In the genomic region with DNA sequence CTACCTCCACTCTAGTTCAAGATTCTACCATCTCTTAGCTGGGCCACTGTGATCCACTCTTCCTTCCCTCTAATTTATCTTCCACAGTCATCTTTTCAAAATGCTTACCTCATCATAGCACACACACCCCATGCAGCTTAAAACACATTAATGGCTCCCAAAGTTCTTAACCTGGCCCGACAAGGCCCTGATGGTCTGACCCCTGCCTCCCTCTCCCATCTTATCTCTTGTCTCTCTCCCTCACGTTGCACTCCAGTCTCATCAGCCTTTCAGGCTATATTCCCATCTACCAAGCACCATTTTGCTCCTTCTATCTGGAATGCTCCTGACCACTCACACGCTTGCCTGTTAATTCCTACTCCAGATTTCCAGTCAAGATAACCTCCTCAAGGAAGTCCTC, we compare ENCODE assay signal across 1 cellular context.
A peak's percentile ranks its signal among the peaks of the same experiment; 100 is the strongest.
TF ChIP-seq lines count a peak whose summit lies in the region.

No MANE protein-coding gene starts in this region.

TF ChIP-seq in K562, 482 proteins besides CTCF, POLR2A, EP300 and RAD21 (continued from another document):
- TF ChIP-seq DMBX1 (CRISPR knock-in tag; IDR thresholded peaks at IDR 0.05; ENCODE audit: borderline replicate concordance) (no peak), SREBF1 (IDR thresholded peaks at IDR 0.05; ENCODE audit: borderline replicate concordance, low read depth, low read length) (no peak), HMGN3 (IDR thresholded peaks at IDR 0.05; ENCODE audit: borderline replicate concordance, extremely low read depth, insufficient read length, low read depth, low read length) (no peak), ATF1 (CRISPR knock-in tag; IDR thresholded peaks at IDR 0.05) (no peak), ATF1 (tag; IDR thresholded peaks at IDR 0.05) (0 out of 2 replicates have a peak, but pooled peaks have one; percentile 14), MEIS2 (IDR thresholded peaks at IDR 0.05; ENCODE audit: partially characterized antibody) (peak; percentile 31), ZNF583 (CRISPR knock-in tag; IDR thresholded peaks at IDR 0.05) (no peak), TGIF2 (CRISPR knock-in tag; IDR thresholded peaks at IDR 0.05) (no peak), PML (IDR thresholded peaks at IDR 0.05; ENCODE audit: low read length) (no peak), SMARCE1 (IDR thresholded peaks at IDR 0.05) (peak; percentile 69; the same call in 1 of the 2 replicates), ZNF146 (CRISPR knock-in tag; IDR thresholded peaks at IDR 0.05; ENCODE audit: unreplicated experiment) (no peak), NBN (IDR thresholded peaks at IDR 0.05; ENCODE audit: low read depth) (peak; percentile 32; the same call in 1 of the 2 replicates), MAFG (tag; conservative IDR thresholded peaks at IDR 0.05) (peak; percentile 80), ZC3H11A (IDR thresholded peaks at IDR 0.05; ENCODE audit: low read depth, low read length) (no peak), PHB2 (IDR thresholded peaks at IDR 0.05; ENCODE audit: low read depth) (no peak), ZNF282 (CRISPR knock-in tag; IDR thresholded peaks at IDR 0.05) (no peak), SMARCB1 (IDR thresholded peaks at IDR 0.05; ENCODE audit: insufficient read length, low read depth) (no peak), BRD9 (IDR thresholded peaks at IDR 0.05; ENCODE audit: low read depth, partially characterized antibody) (no peak), TSC22D4 (tag; IDR thresholded peaks at IDR 0.05) (no peak), ZNF384 (IDR thresholded peaks at IDR 0.05; ENCODE audit: low read depth, low read length) (no peak), SRSF1 (IDR thresholded peaks at IDR 0.05; ENCODE audit: low read depth, low read length) (no peak), CBFA2T2 (conservative IDR thresholded peaks at IDR 0.05) (peak; percentile 33), CC2D1A (IDR thresholded peaks at IDR 0.05) (no peak), NRF1 (conservative IDR thresholded peaks at IDR 0.05 in 1 of 2, IDR thresholded peaks at IDR 0.05 in 1 of 2) (0 out of 4 replicates have a peak, but pooled peaks of 1 of the 2 experiments have one; percentile 12)
- TF ChIP-seq, protein P1, sequence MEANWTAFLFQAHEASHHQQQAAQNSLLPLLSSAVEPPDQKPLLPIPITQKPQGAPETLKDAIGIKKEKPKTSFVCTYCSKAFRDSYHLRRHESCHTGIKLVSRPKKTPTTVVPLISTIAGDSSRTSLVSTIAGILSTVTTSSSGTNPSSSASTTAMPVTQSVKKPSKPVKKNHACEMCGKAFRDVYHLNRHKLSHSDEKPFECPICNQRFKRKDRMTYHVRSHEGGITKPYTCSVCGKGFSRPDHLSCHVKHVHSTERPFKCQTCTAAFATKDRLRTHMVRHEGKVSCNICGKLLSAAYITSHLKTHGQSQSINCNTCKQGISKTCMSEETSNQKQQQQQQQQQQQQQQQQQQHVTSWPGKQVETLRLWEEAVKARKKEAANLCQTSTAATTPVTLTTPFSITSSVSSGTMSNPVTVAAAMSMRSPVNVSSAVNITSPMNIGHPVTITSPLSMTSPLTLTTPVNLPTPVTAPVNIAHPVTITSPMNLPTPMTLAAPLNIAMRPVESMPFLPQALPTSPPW (CRISPR knock-in tag; IDR thresholded peaks at IDR 0.05), result no peak
- TF ChIP-seq, protein P2, sequence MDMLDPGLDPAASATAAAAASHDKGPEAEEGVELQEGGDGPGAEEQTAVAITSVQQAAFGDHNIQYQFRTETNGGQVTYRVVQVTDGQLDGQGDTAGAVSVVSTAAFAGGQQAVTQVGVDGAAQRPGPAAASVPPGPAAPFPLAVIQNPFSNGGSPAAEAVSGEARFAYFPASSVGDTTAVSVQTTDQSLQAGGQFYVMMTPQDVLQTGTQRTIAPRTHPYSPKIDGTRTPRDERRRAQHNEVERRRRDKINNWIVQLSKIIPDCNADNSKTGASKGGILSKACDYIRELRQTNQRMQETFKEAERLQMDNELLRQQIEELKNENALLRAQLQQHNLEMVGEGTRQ (CRISPR knock-in tag; IDR thresholded peaks at IDR 0.05), result no peak
- TF ChIP-seq, protein P3, sequence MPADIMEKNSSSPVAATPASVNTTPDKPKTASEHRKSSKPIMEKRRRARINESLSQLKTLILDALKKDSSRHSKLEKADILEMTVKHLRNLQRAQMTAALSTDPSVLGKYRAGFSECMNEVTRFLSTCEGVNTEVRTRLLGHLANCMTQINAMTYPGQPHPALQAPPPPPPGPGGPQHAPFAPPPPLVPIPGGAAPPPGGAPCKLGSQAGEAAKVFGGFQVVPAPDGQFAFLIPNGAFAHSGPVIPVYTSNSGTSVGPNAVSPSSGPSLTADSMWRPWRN (IDR thresholded peaks at IDR 0.05; ENCODE audit: low read depth), result peak; percentile 79
- TF ChIP-seq, protein P4, sequence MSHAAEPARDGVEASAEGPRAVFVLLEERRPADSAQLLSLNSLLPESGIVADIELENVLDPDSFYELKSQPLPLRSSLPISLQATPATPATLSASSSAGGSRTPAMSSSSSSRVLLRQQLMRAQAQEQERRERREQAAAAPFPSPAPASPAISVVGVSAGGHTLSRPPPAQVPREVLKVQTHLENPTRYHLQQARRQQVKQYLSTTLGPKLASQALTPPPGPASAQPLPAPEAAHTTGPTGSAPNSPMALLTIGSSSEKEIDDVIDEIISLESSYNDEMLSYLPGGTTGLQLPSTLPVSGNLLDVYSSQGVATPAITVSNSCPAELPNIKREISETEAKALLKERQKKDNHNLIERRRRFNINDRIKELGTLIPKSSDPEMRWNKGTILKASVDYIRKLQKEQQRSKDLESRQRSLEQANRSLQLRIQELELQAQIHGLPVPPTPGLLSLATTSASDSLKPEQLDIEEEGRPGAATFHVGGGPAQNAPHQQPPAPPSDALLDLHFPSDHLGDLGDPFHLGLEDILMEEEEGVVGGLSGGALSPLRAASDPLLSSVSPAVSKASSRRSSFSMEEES (CRISPR knock-in tag; IDR thresholded peaks at IDR 0.05), result no peak
TF ChIP-seq in K562: peak in this region for 49.
